26 cellular contexts compared by ENCODE assay signal in the genomic region with DNA sequence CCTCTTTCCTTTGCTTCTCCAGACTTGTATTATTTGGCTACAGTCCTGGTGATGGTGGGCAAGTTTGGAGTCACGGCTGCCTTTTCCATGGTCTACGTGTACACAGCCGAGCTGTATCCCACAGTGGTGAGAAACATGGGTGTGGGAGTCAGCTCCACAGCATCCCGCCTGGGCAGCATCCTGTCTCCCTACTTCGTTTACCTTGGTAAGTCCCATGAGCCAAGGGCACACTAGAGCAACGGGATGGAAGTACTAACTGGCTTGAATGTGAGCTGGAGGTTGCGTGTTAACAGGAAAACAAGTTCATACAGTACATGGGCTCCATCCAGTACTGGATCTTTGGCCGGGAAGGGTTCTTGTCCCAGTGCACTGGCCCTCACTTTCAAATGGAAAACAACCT.
"Had no signal": no experiment of that assay in that cellular context is flagged by ENCODE, and none has a peak within 500 bp of the region (broad histone marks: within the 10 kb centered on the region; RNA-seq: fewer than 3 reads in every experiment).

No MANE protein-coding gene starts in this region.

- H3K27me3 Mint-ChIP-seq: naive thymus-derived CD8-positive, alpha-beta T cell; stimulated activated memory B cell treated with anti-CD40 and anti-IgM and Interleukin-4, amounts not matched to agents 10 μg/mL and 1 μg/mL and 100 μg/mL, for 72 hours; stimulated activated naive CD8-positive, alpha-beta T cell treated with anti-CD3 and anti-CD28 coated beads, Interleukin-15, Interleukin-2, amounts not matched to agents 100 ng/mL and 50 ng/mL, for 24 hours had no signal

- H3K36me3 ChIP-seq: neutrophil had no signal

- H3K9me3 Mint-ChIP-seq: immature natural killer cell; naive thymus-derived CD8-positive, alpha-beta T cell; stimulated activated memory B cell treated with anti-CD40 and anti-IgM and Interleukin-4, amounts not matched to agents 10 μg/mL and 1 μg/mL and 100 μg/mL, for 72 hours; stimulated activated naive CD8-positive, alpha-beta T cell treated with anti-CD3 and anti-CD28 coated beads, Interleukin-15, Interleukin-2, amounts not matched to agents 100 ng/mL and 50 ng/mL, for 24 hours had no signal

- H3K9me3 ChIP-seq: esophagus squamous epithelium, gastroesophageal sphincter, neutrophil, psoas muscle, right lobe of liver, tibial artery, upper lobe of right lung, vagina had no signal

- H3K4me3 Mint-ChIP-seq: immature natural killer cell; naive thymus-derived CD8-positive, alpha-beta T cell; stimulated activated memory B cell treated with anti-CD40 and anti-IgM and Interleukin-4, amounts not matched to agents 10 μg/mL and 1 μg/mL and 100 μg/mL, for 72 hours; stimulated activated naive CD8-positive, alpha-beta T cell treated with anti-CD3 and anti-CD28 coated beads, Interleukin-15, Interleukin-2, amounts not matched to agents 100 ng/mL and 50 ng/mL, for 24 hours had no signal

- H3K27ac ChIP-seq: epithelial cell of prostate, gastroesophageal sphincter, neutrophil, psoas muscle, right lobe of liver, tibial artery, upper lobe of right lung had no signal

- DNase-seq: cortex of kidney; dorsolateral prefrontal cortex; effector memory CD4-positive, alpha-beta T cell; esophagus squamous epithelium; foreskin fibroblast; glutamatergic neuron; immature natural killer cell; kidney; left cardiac atrium; left ventricle myocardium superior; mesendoderm; naive thymus-derived CD8-positive, alpha-beta T cell; psoas muscle; retina; stimulated activated CD4-positive, alpha-beta T cell treated with anti-CD3 and anti-CD28 coated beads, Interleukin-4, amount 100 ng/mL, for 1 hour; stimulated activated CD8-positive, alpha-beta memory T cell treated with anti-CD3 and anti-CD28 coated beads, Interleukin-4, amount 100 ng/mL, for 48 hours; tibial artery; upper lobe of right lung had no signal

- H3K27me3 ChIP-seq: dorsolateral prefrontal cortex, esophagus squamous epithelium, gastroesophageal sphincter, neutrophil, right lobe of liver, tibial artery, upper lobe of right lung, vagina had no signal

- ATAC-seq: gastroesophageal sphincter; left cardiac atrium; naive thymus-derived CD8-positive, alpha-beta T cell; psoas muscle; right lobe of liver; stimulated activated memory B cell treated with anti-CD40 and anti-IgM and Interleukin-4, amounts not matched to agents 10 μg/mL and 1 μg/mL and 100 μg/mL, for 72 hours; upper lobe of right lung had no signal

- H3K27ac Mint-ChIP-seq: stimulated activated naive CD8-positive, alpha-beta T cell treated with anti-CD3 and anti-CD28 coated beads, Interleukin-15, Interleukin-2, amounts not matched to agents 100 ng/mL and 50 ng/mL, for 24 hours had no signal

- H3K4me3 ChIP-seq: dorsolateral prefrontal cortex, esophagus squamous epithelium, gastroesophageal sphincter, lung, psoas muscle, right lobe of liver, tibial artery, upper lobe of right lung, vagina had no signal
